36 cellular contexts compared by ENCODE assay signal in the genomic region with DNA sequence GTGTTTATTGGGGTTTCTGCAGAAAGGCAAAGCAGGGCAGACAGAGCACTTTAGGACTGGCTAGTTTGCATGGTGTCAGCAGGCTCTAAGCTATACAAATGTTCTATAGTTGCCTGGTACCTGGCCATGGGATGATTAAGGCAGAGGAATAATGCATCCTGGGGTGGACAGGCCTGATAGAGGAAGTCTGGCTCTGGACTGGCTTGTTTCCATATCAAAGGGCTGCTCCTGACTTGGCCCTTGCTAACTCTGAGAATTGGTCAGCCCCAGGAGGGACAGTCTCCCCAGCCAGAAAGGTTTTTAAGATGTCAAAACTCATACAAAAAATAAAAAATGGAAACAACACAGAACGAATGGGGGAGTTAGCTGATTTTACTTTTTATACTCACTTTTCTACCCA.
"Had no signal": no experiment of that assay in that cellular context is flagged by ENCODE, and none has a peak within 500 bp of the region (broad histone marks: within the 10 kb centered on the region; RNA-seq: fewer than 3 reads in every experiment).

No MANE protein-coding gene starts in this region.

- H3K9me3 ChIP-seq: ascending aorta had no signal

- H3K27me3 Mint-ChIP-seq: brain had no signal

- DNase-seq: activated CD4-positive, alpha-beta memory T cell treated with anti-CD3 and anti-CD28 coated beads, Interleukin-2, amount 10 ng/mL, durations not matched to agents 7 days and 5 days; activated CD4-positive, alpha-beta T cell treated with anti-CD3 and anti-CD28 coated beads for 1 hour; activated CD4-positive, alpha-beta T cell treated with anti-CD3 and anti-CD28 coated beads for 36 hours; activated CD4-positive, alpha-beta T cell treated with anti-CD3 and anti-CD28 coated beads for 48 hours; activated CD4-positive, alpha-beta T cell treated with anti-CD3 and anti-CD28 coated beads, Interleukin-2, amount 10 ng/mL, durations not matched to agents 7 days and 5 days; activated CD4-positive, alpha-beta T cell treated with anti-CD3 and anti-CD28 coated beads, Interleukin-2, amount 50 U/mL, for 48 hours; activated CD4-positive, CD25-positive, alpha-beta regulatory T cell; activated CD8-positive, alpha-beta memory T cell treated with anti-CD3 and anti-CD28 coated beads for 24 hours; activated CD8-positive, alpha-beta memory T cell treated with anti-CD3 and anti-CD28 coated beads, Interleukin-2, amount 10 ng/mL, durations not matched to agents 7 days and 5 days; activated CD8-positive, alpha-beta memory T cell treated with anti-CD3 and anti-CD28 coated beads, Interleukin-2, amount 50 U/mL, for 48 hours; activated CD8-positive, alpha-beta T cell treated with anti-CD3 and anti-CD28 coated beads, Interleukin-2, amount 10 ng/mL, durations not matched to agents 7 days and 5 days; activated effector memory CD4-positive, alpha-beta T cell treated with Interleukin-2 at 50 U/mL for 16 hours; activated gamma-delta T cell; activated naive CD4-positive, alpha-beta T cell treated with anti-CD3 and anti-CD28 coated beads, Interleukin-2, amount 10 ng/mL, durations not matched to agents 7 days and 5 days; activated naive CD4-positive, alpha-beta T cell treated with Interleukin-2 at 50 U/mL for 16 hours; activated naive CD8-positive, alpha-beta T cell treated with anti-CD3 and anti-CD28 coated beads, Interleukin-2, amount 10 ng/mL, durations not matched to agents 7 days and 5 days; activated naive CD8-positive, alpha-beta T cell treated with anti-CD3 and anti-CD28 coated beads, Interleukin-2, amount 50 U/mL, for 24 hours; activated T-cell treated with anti-CD3 and anti-CD28 coated beads, Interleukin-2, amount 50 U/mL, for 24 hours; activated T-cell treated with anti-CD3 and anti-CD28 coated beads, Interleukin-2, amount 50 U/mL, for 48 hours; amygdala; anterior cingulate cortex; cerebellar nuclear complex; T-helper 1 cell; T-helper 2 cell; T-helper 9 cell had no signal

- H3K4me1 Mint-ChIP-seq: activated CD4-positive, alpha-beta memory T cell treated with anti-CD3 and anti-CD28 coated beads, Interleukin-2, amount 10 ng/mL, durations not matched to agents 7 days and 5 days; activated CD4-positive, alpha-beta T cell treated with anti-CD3 and anti-CD28 coated beads for 36 hours; activated CD4-positive, alpha-beta T cell treated with anti-CD3 and anti-CD28 coated beads, Interleukin-2, amount 10 ng/mL, durations not matched to agents 7 days and 5 days; activated naive CD4-positive, alpha-beta T cell treated with anti-CD3 and anti-CD28 coated beads, Interleukin-2, amount 10 ng/mL, durations not matched to agents 7 days and 5 days; activated naive CD4-positive, alpha-beta T cell treated with anti-CD3 and anti-CD28 coated beads, Interleukin-2, amount 50 U/mL, for 24 hours; activated naive CD8-positive, alpha-beta T cell treated with anti-CD3 and anti-CD28 coated beads, Interleukin-2, amount 50 U/mL, for 24 hours; central memory CD8-positive, alpha-beta T cell had no signal

- H3K27ac Mint-ChIP-seq: activated CD4-positive, alpha-beta memory T cell treated with anti-CD3 and anti-CD28 coated beads, Interleukin-2, amount 10 ng/mL, durations not matched to agents 7 days and 5 days; activated CD4-positive, alpha-beta T cell treated with anti-CD3 and anti-CD28 coated beads for 36 hours; activated CD4-positive, alpha-beta T cell treated with anti-CD3 and anti-CD28 coated beads, Interleukin-2, amount 10 ng/mL, durations not matched to agents 7 days and 5 days; activated CD8-positive, alpha-beta memory T cell treated with anti-CD3 and anti-CD28 coated beads, Interleukin-2, amount 10 ng/mL, durations not matched to agents 7 days and 5 days; activated CD8-positive, alpha-beta T cell treated with anti-CD3 and anti-CD28 coated beads, Interleukin-2, amount 10 ng/mL, durations not matched to agents 7 days and 5 days; activated naive CD4-positive, alpha-beta T cell treated with anti-CD3 and anti-CD28 coated beads, Interleukin-2, amount 10 ng/mL, durations not matched to agents 7 days and 5 days; activated naive CD4-positive, alpha-beta T cell treated with anti-CD3 and anti-CD28 coated beads, Interleukin-2, amount 50 U/mL, for 24 hours; activated naive CD8-positive, alpha-beta T cell; activated naive CD8-positive, alpha-beta T cell treated with anti-CD3 and anti-CD28 coated beads, Interleukin-2, amount 10 ng/mL, durations not matched to agents 7 days and 5 days; activated naive CD8-positive, alpha-beta T cell treated with anti-CD3 and anti-CD28 coated beads, Interleukin-2, amount 50 U/mL, for 24 hours; activated T-cell treated with anti-CD3 and anti-CD28 coated beads, Interleukin-2, amount 50 U/mL, for 24 hours; activated T-helper 2 cell treated with anti-CD3 and anti-CD28 coated beads, Interferon-gamma antibody, Interleukin-2, Interleukin-4, amounts not matched to agents 10 μg/mL and 5 μg/mL and 100 μg/mL, durations not matched to agents 14 hours and 24 hours and 36 hours; brain; T-helper 1 cell treated with Interleukin-12 subunit alpha and Interleukin-12 subunit beta and Interleukin-4 antibody, amounts not matched to agents 30 μg/mL and 1 μg/mL, for 36 hours; T-helper 2 cell treated with Interferon-gamma antibody and Interleukin-4, amounts not matched to agents 5 μg/mL and 100 μg/mL, for 36 hours had no signal

- H3K27ac ChIP-seq: ascending aorta, cardiac muscle cell, VCaP had no signal

- H3K4me3 Mint-ChIP-seq: activated CD4-positive, alpha-beta memory T cell treated with anti-CD3 and anti-CD28 coated beads, Interleukin-2, amount 10 ng/mL, durations not matched to agents 7 days and 5 days; activated CD4-positive, alpha-beta T cell treated with anti-CD3 and anti-CD28 coated beads for 36 hours; activated CD4-positive, alpha-beta T cell treated with anti-CD3 and anti-CD28 coated beads, Interleukin-2, amount 10 ng/mL, durations not matched to agents 7 days and 5 days; activated CD8-positive, alpha-beta memory T cell treated with anti-CD3 and anti-CD28 coated beads, Interleukin-2, amount 10 ng/mL, durations not matched to agents 7 days and 5 days; activated CD8-positive, alpha-beta T cell treated with anti-CD3 and anti-CD28 coated beads, Interleukin-2, amount 10 ng/mL, durations not matched to agents 7 days and 5 days; activated naive CD4-positive, alpha-beta T cell treated with anti-CD3 and anti-CD28 coated beads, Interleukin-2, amount 10 ng/mL, durations not matched to agents 7 days and 5 days; activated naive CD4-positive, alpha-beta T cell treated with anti-CD3 and anti-CD28 coated beads, Interleukin-2, amount 50 U/mL, for 24 hours; activated naive CD8-positive, alpha-beta T cell; activated naive CD8-positive, alpha-beta T cell treated with anti-CD3 and anti-CD28 coated beads, Interleukin-2, amount 10 ng/mL, durations not matched to agents 7 days and 5 days; activated naive CD8-positive, alpha-beta T cell treated with anti-CD3 and anti-CD28 coated beads, Interleukin-2, amount 50 U/mL, for 24 hours; activated T-cell treated with anti-CD3 and anti-CD28 coated beads, Interleukin-2, amount 50 U/mL, for 24 hours; brain; central memory CD8-positive, alpha-beta T cell; T-helper 1 cell treated with Interleukin-12 subunit alpha and Interleukin-12 subunit beta and Interleukin-4 antibody, amounts not matched to agents 30 μg/mL and 1 μg/mL, for 36 hours; T-helper 2 cell treated with Interferon-gamma antibody and Interleukin-4, amounts not matched to agents 5 μg/mL and 100 μg/mL, for 36 hours had no signal

- H3K36me3 ChIP-seq: ascending aorta, cardiac muscle cell had no signal

- H3K9me3 Mint-ChIP-seq: activated CD4-positive, alpha-beta memory T cell treated with anti-CD3 and anti-CD28 coated beads, Interleukin-2, amount 10 ng/mL, durations not matched to agents 7 days and 5 days; activated CD4-positive, alpha-beta T cell treated with anti-CD3 and anti-CD28 coated beads, Interleukin-2, amount 10 ng/mL, durations not matched to agents 7 days and 5 days; activated naive CD4-positive, alpha-beta T cell treated with anti-CD3 and anti-CD28 coated beads, Interleukin-2, amount 10 ng/mL, durations not matched to agents 7 days and 5 days; activated naive CD4-positive, alpha-beta T cell treated with anti-CD3 and anti-CD28 coated beads, Interleukin-2, amount 50 U/mL, for 24 hours; activated naive CD8-positive, alpha-beta T cell treated with anti-CD3 and anti-CD28 coated beads, Interleukin-2, amount 10 ng/mL, durations not matched to agents 7 days and 5 days; activated naive CD8-positive, alpha-beta T cell treated with anti-CD3 and anti-CD28 coated beads, Interleukin-2, amount 50 U/mL, for 24 hours; activated T-cell treated with anti-CD3 and anti-CD28 coated beads, Interleukin-2, amount 50 U/mL, for 24 hours; activated T-helper 2 cell treated with anti-CD3 and anti-CD28 coated beads, Interferon-gamma antibody, Interleukin-2, Interleukin-4, amounts not matched to agents 10 μg/mL and 5 μg/mL and 100 μg/mL, durations not matched to agents 14 hours and 24 hours and 36 hours; central memory CD8-positive, alpha-beta T cell; T-helper 1 cell treated with Interleukin-12 subunit alpha and Interleukin-12 subunit beta and Interleukin-4 antibody, amounts not matched to agents 30 μg/mL and 1 μg/mL, for 36 hours; T-helper 2 cell treated with Interferon-gamma antibody and Interleukin-4, amounts not matched to agents 5 μg/mL and 100 μg/mL, for 36 hours had no signal

- H3K27me3 ChIP-seq: ascending aorta, cardiac muscle cell had no signal

- ATAC-seq: activated CD4-positive, alpha-beta T cell treated with anti-CD3 and anti-CD28 coated beads for 36 hours; activated CD4-positive, CD25-positive, alpha-beta regulatory T cell treated with anti-CD3 and anti-CD28 coated beads, Interleukin-2, amount 50 U/mL, for 24 hours; activated CD8-positive, alpha-beta memory T cell treated with anti-CD3 and anti-CD28 coated beads, Interleukin-2, amount 10 ng/mL, durations not matched to agents 7 days and 5 days; activated CD8-positive, alpha-beta T cell treated with anti-CD3 and anti-CD28 coated beads, Interleukin-2, amount 10 ng/mL, durations not matched to agents 7 days and 5 days; activated naive CD8-positive, alpha-beta T cell treated with anti-CD3 and anti-CD28 coated beads, Interleukin-2, amount 50 U/mL, for 24 hours had no signal

- H3K4me3 ChIP-seq: ascending aorta, cardiac muscle cell had no signal

- H3K36me3 Mint-ChIP-seq: activated CD8-positive, alpha-beta memory T cell treated with anti-CD3 and anti-CD28 coated beads, Interleukin-2, amount 10 ng/mL, durations not matched to agents 7 days and 5 days; activated naive CD4-positive, alpha-beta T cell treated with anti-CD3 and anti-CD28 coated beads, Interleukin-2, amount 10 ng/mL, durations not matched to agents 7 days and 5 days; activated naive CD4-positive, alpha-beta T cell treated with anti-CD3 and anti-CD28 coated beads, Interleukin-2, amount 50 U/mL, for 24 hours; brain had no signal
